In genomic region chr14:75359098-75359497, GRCh38 we compare ENCODE assay signal across 23 cellular contexts.
"Had no signal": no experiment of that assay in that cellular context is flagged by ENCODE, and none has a peak within 500 bp of the region (broad histone marks: within the 10 kb centered on the region; RNA-seq: fewer than 3 reads in every experiment).

No MANE protein-coding gene starts in this region.

- ATAC-seq: lower lobe of right lung; naive thymus-derived CD8-positive, alpha-beta T cell; right cardiac atrium; stimulated activated memory B cell treated with anti-CD40 and anti-IgM and Interleukin-4, amounts not matched to agents 10 μg/mL and 1 μg/mL and 100 μg/mL, for 72 hours; stimulated activated naive CD8-positive, alpha-beta T cell treated with anti-CD3 and anti-CD28 coated beads, Interleukin-15, Interleukin-2, amounts not matched to agents 100 U/mL and 50 U/mL, for 24 hours had no signal

- DNase-seq: dermis blood vessel endothelial cell; effector memory CD4-positive, alpha-beta T cell; esophagus squamous epithelium; hypothalamus; immature natural killer cell; islet precursor cell; left ventricle myocardium inferior; lower lobe of right lung; naive thymus-derived CD8-positive, alpha-beta T cell; nephron progenitor cell; nucleus accumbens; right cardiac atrium; spleen; stimulated activated CD4-positive, alpha-beta T cell treated with anti-CD3 and anti-CD28 coated beads, Interleukin-4, amount 100 ng/mL, for 4 hours; stimulated activated naive CD8-positive, alpha-beta T cell treated with anti-CD3 and anti-CD28 coated beads, Interleukin-15, Interleukin-2, amounts not matched to agents 100 U/mL and 50 U/mL, for 24 hours; substantia nigra; testis; upper lobe of left lung had no signal

- H3K27me3 ChIP-seq: esophagus squamous epithelium, spleen, testis, tibial nerve, upper lobe of left lung had no signal

- H3K4me3 ChIP-seq: coronary artery, esophagus squamous epithelium, left ventricle myocardium inferior, lower lobe of right lung, prostate gland, skin epidermis, spleen, testis, tibial nerve, upper lobe of left lung had no signal

- H3K27ac ChIP-seq: coronary artery, esophagus squamous epithelium, left ventricle myocardium inferior, lower lobe of right lung, prostate gland, spleen, testis, tibial nerve, upper lobe of left lung had no signal

- H3K9me3 ChIP-seq: esophagus squamous epithelium, left ventricle myocardium inferior, lower lobe of right lung, prostate gland, spleen, testis, tibial nerve, upper lobe of left lung had no signal

- H3K36me3 ChIP-seq: esophagus squamous epithelium, left ventricle myocardium inferior, lower lobe of right lung, prostate gland, spleen, tibial nerve, upper lobe of left lung had no signal
